27 cellular contexts compared by ENCODE assay signal in genomic region chr1:232018512-232019340, GRCh38.
"Had no signal": no experiment of that assay in that cellular context is flagged by ENCODE, and none has a peak within 500 bp of the region (broad histone marks: within the 10 kb centered on the region; RNA-seq: fewer than 3 reads in every experiment).

No MANE protein-coding gene starts in this region.

- H3K4me1 ChIP-seq: right lobe of liver, uterus had no signal

- H3K9me3 Mint-ChIP-seq: activated B cell treated with CpG ODN at 0.5 μM for 24 hours; activated naive CD4-positive, alpha-beta T cell treated with anti-CD3 and anti-CD28 coated beads, Interleukin-2, amount 50 U/mL, for 24 hours; activated T-helper 2 cell treated with anti-CD3 and anti-CD28 coated beads, Interferon-gamma antibody, Interleukin-2, Interleukin-4, amounts not matched to agents 10 μg/mL and 5 μg/mL and 100 μg/mL, durations not matched to agents 14 hours and 24 hours and 36 hours; central memory CD8-positive, alpha-beta T cell; dendritic cell treated with granulocyte-macrophage colony-stimulating factor and Interleukin-4, amounts not matched to agents 40 ng/mL and 50 ng/mL, for 4 days; endodermal cell; nephron; stimulated activated effector memory CD8-positive, alpha-beta T cell treated with anti-CD3 and anti-CD28 coated beads, Interleukin-12 subunit alpha, Interleukin-12 subunit beta, amount 100 ng/mL, for 72 hours; stimulated activated naive CD8-positive, alpha-beta T cell treated with anti-CD3 and anti-CD28 coated beads, Interleukin-15, Interleukin-2, amounts not matched to agents 100 ng/mL and 50 ng/mL, for 24 hours; type B pancreatic cell had no signal

- H3K27me3 ChIP-seq: neutrophil, right lobe of liver, uterus had no signal

- H3K27ac ChIP-seq: left ventricle myocardium inferior, neutrophil, right lobe of liver, thoracic aorta, uterus had no signal

- H3K27ac Mint-ChIP-seq: activated B cell treated with CpG ODN at 0.5 μM for 24 hours; activated CD8-positive, alpha-beta memory T cell treated with anti-CD3 and anti-CD28 coated beads, Interleukin-2, amount 10 ng/mL, durations not matched to agents 7 days and 5 days; activated CD8-positive, alpha-beta T cell treated with anti-CD3 and anti-CD28 coated beads, Interleukin-2, amount 10 ng/mL, durations not matched to agents 7 days and 5 days; activated naive CD4-positive, alpha-beta T cell treated with anti-CD3 and anti-CD28 coated beads, Interleukin-2, amount 50 U/mL, for 24 hours; activated T-helper 2 cell treated with anti-CD3 and anti-CD28 coated beads, Interferon-gamma antibody, Interleukin-2, Interleukin-4, amounts not matched to agents 10 μg/mL and 5 μg/mL and 100 μg/mL, durations not matched to agents 14 hours and 24 hours and 36 hours; dendritic cell treated with granulocyte-macrophage colony-stimulating factor and Interleukin-4, amounts not matched to agents 40 ng/mL and 50 ng/mL, for 4 days; endodermal cell; nephron; progenitor cell of endocrine pancreas; stimulated activated effector memory CD8-positive, alpha-beta T cell treated with anti-CD3 and anti-CD28 coated beads, Interleukin-12 subunit alpha, Interleukin-12 subunit beta, amount 100 ng/mL, for 72 hours; stimulated activated naive CD8-positive, alpha-beta T cell treated with anti-CD3 and anti-CD28 coated beads, Interleukin-15, Interleukin-2, amounts not matched to agents 100 ng/mL and 50 ng/mL, for 24 hours; type B pancreatic cell had no signal

- FAIRE-seq: bronchial epithelial cell, islet of Langerhans had no signal

- H3K36me3 Mint-ChIP-seq: activated CD8-positive, alpha-beta memory T cell treated with anti-CD3 and anti-CD28 coated beads, Interleukin-2, amount 10 ng/mL, durations not matched to agents 7 days and 5 days; stimulated activated effector memory CD8-positive, alpha-beta T cell treated with anti-CD3 and anti-CD28 coated beads, Interleukin-12 subunit alpha, Interleukin-12 subunit beta, amount 100 ng/mL, for 72 hours; type B pancreatic cell had no signal

- H3K4me3 Mint-ChIP-seq: activated B cell treated with CpG ODN at 0.5 μM for 24 hours; activated CD8-positive, alpha-beta memory T cell treated with anti-CD3 and anti-CD28 coated beads, Interleukin-2, amount 10 ng/mL, durations not matched to agents 7 days and 5 days; activated CD8-positive, alpha-beta T cell treated with anti-CD3 and anti-CD28 coated beads, Interleukin-2, amount 10 ng/mL, durations not matched to agents 7 days and 5 days; activated naive CD4-positive, alpha-beta T cell treated with anti-CD3 and anti-CD28 coated beads, Interleukin-2, amount 50 U/mL, for 24 hours; central memory CD8-positive, alpha-beta T cell; dendritic cell treated with granulocyte-macrophage colony-stimulating factor and Interleukin-4, amounts not matched to agents 40 ng/mL and 50 ng/mL, for 4 days; endodermal cell; nephron; stimulated activated effector memory CD8-positive, alpha-beta T cell treated with anti-CD3 and anti-CD28 coated beads, Interleukin-12 subunit alpha, Interleukin-12 subunit beta, amount 100 ng/mL, for 72 hours; stimulated activated naive CD8-positive, alpha-beta T cell treated with anti-CD3 and anti-CD28 coated beads, Interleukin-15, Interleukin-2, amounts not matched to agents 100 ng/mL and 50 ng/mL, for 24 hours; type B pancreatic cell had no signal

- DNase-seq: activated B cell treated with CpG ODN at 0.5 μM for 24 hours; activated CD4-positive, alpha-beta T cell treated with anti-CD3 and anti-CD28 coated beads, Interleukin-2, amount 50 U/mL, for 1 hour; activated CD8-positive, alpha-beta memory T cell treated with anti-CD3 and anti-CD28 coated beads, Interleukin-2, amount 10 ng/mL, durations not matched to agents 7 days and 5 days; activated CD8-positive, alpha-beta T cell treated with anti-CD3 and anti-CD28 coated beads, Interleukin-2, amount 10 ng/mL, durations not matched to agents 7 days and 5 days; activated T-cell treated with anti-CD3 and anti-CD28 coated beads, Interleukin-2, amount 50 U/mL, for 48 hours; anterior cingulate cortex; endodermal cell; foreskin melanocyte; left ventricle myocardium inferior; mucosa of descending colon; right lobe of liver; stimulated activated CD4-positive, alpha-beta T cell treated with anti-CD3 and anti-CD28 coated beads, Interleukin-4, amount 100 ng/mL, for 24 hours; uterus had no signal

- H3K4me3 ChIP-seq: left ventricle myocardium inferior, mucosa of descending colon, right lobe of liver, skin epidermis, thoracic aorta, uterus had no signal

- ATAC-seq: activated CD8-positive, alpha-beta memory T cell treated with anti-CD3 and anti-CD28 coated beads, Interleukin-2, amount 10 ng/mL, durations not matched to agents 7 days and 5 days; activated CD8-positive, alpha-beta T cell treated with anti-CD3 and anti-CD28 coated beads, Interleukin-2, amount 10 ng/mL, durations not matched to agents 7 days and 5 days; mucosa of descending colon; right lobe of liver; stimulated activated effector memory CD8-positive, alpha-beta T cell treated with anti-CD3 and anti-CD28 coated beads, Interleukin-12 subunit alpha, Interleukin-12 subunit beta, amount 100 ng/mL, for 72 hours had no signal

- H3K27me3 Mint-ChIP-seq: activated B cell treated with CpG ODN at 0.5 μM for 24 hours; activated CD8-positive, alpha-beta memory T cell treated with anti-CD3 and anti-CD28 coated beads, Interleukin-2, amount 10 ng/mL, durations not matched to agents 7 days and 5 days; activated naive CD4-positive, alpha-beta T cell treated with anti-CD3 and anti-CD28 coated beads, Interleukin-2, amount 50 U/mL, for 24 hours; central memory CD8-positive, alpha-beta T cell; dendritic cell treated with granulocyte-macrophage colony-stimulating factor and Interleukin-4, amounts not matched to agents 40 ng/mL and 50 ng/mL, for 4 days; stimulated activated naive CD8-positive, alpha-beta T cell treated with anti-CD3 and anti-CD28 coated beads, Interleukin-15, Interleukin-2, amounts not matched to agents 100 ng/mL and 50 ng/mL, for 24 hours had no signal

- H3K4me1 Mint-ChIP-seq: activated B cell treated with CpG ODN at 0.5 μM for 24 hours; activated CD8-positive, alpha-beta memory T cell treated with anti-CD3 and anti-CD28 coated beads, Interleukin-2, amount 10 ng/mL, durations not matched to agents 7 days and 5 days; activated naive CD4-positive, alpha-beta T cell treated with anti-CD3 and anti-CD28 coated beads, Interleukin-2, amount 50 U/mL, for 24 hours; central memory CD8-positive, alpha-beta T cell; stimulated activated effector memory CD8-positive, alpha-beta T cell treated with anti-CD3 and anti-CD28 coated beads, Interleukin-12 subunit alpha, Interleukin-12 subunit beta, amount 100 ng/mL, for 72 hours had no signal

- H3K36me3 ChIP-seq: left ventricle myocardium inferior, neutrophil, right lobe of liver, thoracic aorta, uterus had no signal

- H3K9me3 ChIP-seq: left ventricle myocardium inferior, mucosa of descending colon, neutrophil, right lobe of liver, thoracic aorta, uterus had no signal
